ENCODE assay signal across 8 cellular contexts in the genomic region with DNA sequence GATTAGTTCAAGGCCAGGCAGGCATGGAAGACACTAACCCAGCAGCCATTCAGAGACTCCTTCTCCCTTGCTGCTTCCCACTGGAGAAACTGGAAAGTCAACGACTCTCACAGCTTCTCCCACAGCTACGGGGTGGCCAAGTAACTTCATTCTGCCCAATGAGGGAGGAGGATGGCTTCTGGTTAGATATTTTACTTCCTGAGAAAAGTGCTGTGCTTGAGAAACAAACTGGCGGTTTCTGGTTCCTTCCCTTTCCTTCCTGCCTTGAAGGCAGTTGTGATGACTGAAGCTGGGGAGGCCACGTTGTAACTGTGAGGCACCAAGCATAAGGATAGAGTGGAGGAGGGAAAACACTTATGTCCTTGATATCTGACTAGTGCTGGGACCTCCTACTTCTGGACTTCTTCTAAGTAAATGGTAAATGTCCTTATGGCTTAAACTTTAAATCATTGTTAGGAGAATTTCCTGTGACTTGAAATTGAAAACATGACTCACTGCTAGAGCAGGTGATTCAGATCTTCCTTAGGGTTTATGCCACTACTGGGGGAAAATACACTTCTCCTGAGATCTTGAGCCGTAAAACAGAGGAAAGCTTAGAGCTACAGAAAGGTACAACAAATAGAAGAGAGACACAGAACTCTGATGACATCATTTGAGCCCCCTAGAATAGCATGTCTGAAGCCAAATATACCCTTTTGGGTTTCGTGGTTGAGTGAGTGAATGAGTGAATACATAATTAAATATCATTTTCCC. TPM values are rescaled to one million over a fixed set of nuclear protein-coding genes. Genes with fewer than 3 reads are reported as not detected.
DNase-seq lines count a peak whose midpoint lies in the region; ATAC-seq and TF ChIP-seq lines count a peak whose summit lies in the region.

No MANE protein-coding gene starts in this region.

- CTCF ChIA-PET in RWPE1 (lab: Yijun Ruan, JAX): interaction anchor here (0.6 to 1.4 kb wide), 12 partner anchors 10 to 1775 kb away, joined by 3 to 8 read pairs (median 3); no protein-coding TSS in a partner anchor

- peak; percentile 35 for ATAC-seq in HG02759 (IDR thresholded peaks at IDR 0.05; ENCODE audit: unreplicated experiment)

- 61 to 68% methylated on average over 6 of the region's 6 CpGs for WGBS in lower leg skin, 2 donors

- no peak overlapping the region for H3K27ac ChIP-seq in RWPE1
- H3K27ac ChIP-seq in angular gyrus (ENCODE audit: low read depth, low read length): peak overlapping the region; percentile 24

- intact Hi-C loops in lower leg skin (cut with DNase I; ENCODE audit: low total_unique reads): no loop called here

- TF ChIP-seq POLR2A in lower leg skin (IDR thresholded peaks at IDR 0.05): no peak

- TF ChIP-seq CTCF in RWPE1 (conservative IDR thresholded peaks at IDR 0.05; ENCODE audit: low read depth) (no peak), lower leg skin (IDR thresholded peaks at IDR 0.05) (no peak)

- DNase-seq in Daoy (ENCODE audit: low read depth): peak; percentile 59
- DNase-seq in RWPE1 (ENCODE audit: low spot score): peak; percentile 77
- peak; percentile 23 for DNase-seq in midbrain (lab: John Stamatoyannopoulos, UW)
- DNase-seq in lower leg skin (ENCODE audit: low spot score in 2 of 2): no peak
- no peak for DNase-seq in NCI-H1092 treated with DMSO at 0.1 percent for 48 hours (lab: John Stamatoyannopoulos, UW)
- DNase-seq in DMS114 treated with DMSO at 0.1 percent for 48 hours (lab: John Stamatoyannopoulos, UW; ENCODE audit: unreplicated experiment): no peak

- POLR2A ChIA-PET in RWPE1 (lab: Yijun Ruan, JAX; ENCODE audit: low non-redundant PET): no interaction called here

- no peak overlapping the region for H3K4me3 ChIP-seq in lower leg skin (ENCODE audit: low read depth, poor library complexity, severe bottlenecking)

RNA-seq across cellular contexts. Expression of a gene that starts 3.1 kb away (rescaled TPM):
- 43.5 and 68.6 TPM in 2 replicates for total RNA-seq in Daoy (2014; rRNA removed; shearing (Covaris generic))
- 10 to 100 TPM; 16.9 to 40.7 (median 30.6) TPM for total RNA-seq in lower leg skin

RNA-seq across cellular contexts. Expression of a gene that starts 47.1 kb away (rescaled TPM):
- total RNA-seq in Daoy (2014; rRNA removed; shearing (Covaris generic)): 80.7 and 90.4 TPM in 2 replicates
- total RNA-seq in lower leg skin: 10 to 100 TPM; 32.2 to 57.3 (median 48.8) TPM

RNA-seq across cellular contexts. Expression of a gene that starts 58.0 kb away (rescaled TPM):
- total RNA-seq in Daoy (2014; rRNA removed; shearing (Covaris generic)): 0.03 TPM in 1 of 2 replicates, not detected in the other
- 1 to 10 TPM in 1 of 4 donors, under 1 TPM in 3; 0.34 to 1.5 (median 0.54) TPM for total RNA-seq in lower leg skin

Comparison
In these comparisons a context has a peak if more than half of its experiments do, and no peak if none do; other contexts are left out.
1. DNase-seq: peak in Daoy (single experiment), RWPE1 (single experiment) and midbrain (single experiment); none in lower leg skin (0 of 2), NCI-H1092 treated with DMSO at 0.1 percent for 48 hours (single experiment) and DMS114 treated with DMSO at 0.1 percent for 48 hours (single experiment).